In the genomic region with DNA sequence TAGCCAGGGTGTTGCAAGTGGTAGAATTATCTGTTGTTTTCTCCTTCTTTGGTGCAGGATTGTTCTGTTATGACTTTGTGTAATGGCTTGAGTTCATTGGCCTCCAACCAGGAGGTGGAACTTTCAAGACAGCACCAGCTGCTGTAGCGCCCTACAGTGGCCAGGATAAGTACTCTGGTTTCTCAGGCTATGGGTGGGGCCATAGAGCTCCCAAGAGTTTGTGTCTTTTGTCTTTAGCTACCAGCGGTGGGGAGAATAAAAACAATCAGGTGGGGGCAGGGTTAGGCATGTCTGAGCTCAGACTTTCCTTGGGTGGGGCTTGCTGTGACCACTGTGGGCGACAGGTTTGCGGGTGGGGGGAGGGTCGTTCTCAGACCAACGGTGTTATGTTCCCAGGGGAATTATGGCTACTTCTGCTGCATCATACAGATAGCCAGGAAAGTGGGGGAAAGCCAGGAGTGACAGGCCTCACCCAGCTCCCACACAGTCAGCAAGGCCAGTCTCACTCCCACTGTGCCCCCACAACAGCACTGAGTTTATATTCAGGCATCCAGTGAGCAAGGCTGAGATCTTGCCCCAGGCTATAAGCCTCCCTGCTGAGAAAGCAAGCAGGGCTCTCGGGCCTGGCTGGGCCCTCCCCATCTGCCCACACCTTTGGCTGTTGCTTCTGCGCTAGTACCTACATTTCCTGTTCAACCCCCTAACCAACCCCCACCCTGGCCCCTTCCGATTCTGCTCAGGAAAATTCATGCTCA, we compare ENCODE assay signal across 20 cellular contexts. TPM values are rescaled to one million over a fixed set of nuclear protein-coding genes. Genes with fewer than 3 reads are reported as not detected.
A peak's percentile ranks its signal among the peaks of the same experiment; 100 is the strongest.
DNase-seq lines count a peak whose midpoint lies in the region; ATAC-seq and TF ChIP-seq lines count a peak whose summit lies in the region.
"Had no signal": no experiment of that assay in that cellular context is flagged by ENCODE, and none has a peak within 500 bp of the region (broad histone marks: within the 10 kb centered on the region; RNA-seq: fewer than 3 reads in every experiment).

No MANE protein-coding gene starts in this region.

- H3K4me3 ChIP-seq in breast epithelium (no peak overlapping the region), upper lobe of right lung (no peak overlapping the region)
- H3K4me3 ChIP-seq: esophagus squamous epithelium, GM23248, left lung, SJSA1 had no signal

- no peak overlapping the region for H3K27ac ChIP-seq in breast epithelium
- H3K27ac ChIP-seq in upper lobe of right lung: no peak overlapping the region
- H3K27ac ChIP-seq: esophagus squamous epithelium, GM23248, left lung, SJSA1 had no signal

- CTCF ChIA-PET in MCF 10A (lab: Yijun Ruan, JAX): interaction anchor here (0.6 kb wide), 1 partner anchor 436 kb away, joined by 3 read pairs; no protein-coding TSS in a partner anchor
- CTCF ChIA-PET in WTC11 (lab: Charles Lee): interaction anchor here (0.6 to 1.6 kb wide), 11 partner anchors 11 to 617 kb away, joined by 3 to 9 read pairs (median 4); no protein-coding TSS in a partner anchor

- H3K27me3 ChIP-seq in breast epithelium (no peaks in the 10 kb centered on the region), upper lobe of right lung (no peaks in the 10 kb centered on the region)
- H3K27me3 ChIP-seq: esophagus squamous epithelium, left lung, SJSA1 had no signal

- intact Hi-C loops in MCF 10A (cut with micrococcal nuclease) (no loop called here), breast epithelium (cut with DNase I; ENCODE audit: low total_unique reads) (no loop called here), upper lobe of right lung (cut with DNase I) (no loop called here)

- no TSS peak for BruUV-seq in MCF 10A (replicated peaks; lab: Mats Ljungman, UMichigan)

- DNase-seq in MCF 10A (ENCODE audit: unreplicated experiment) (peak; percentile 47), breast epithelium (ENCODE audit: low spot score in 2 of 2) (no peak), KBM-7 (peak; percentile 75), WTC11 (ENCODE audit: low spot score) (peak; percentile 28), upper lobe of right lung (no peak), SHP77 treated with DMSO at 0.1 percent for 48 hours (lab: John Stamatoyannopoulos, UW) (no peak)
- DNase-seq in stimulated activated naive CD8-positive, alpha-beta T cell treated with anti-CD3 and anti-CD28 coated beads, Interleukin-15, Interleukin-2, amounts not matched to agents 100 U/mL and 50 U/mL, for 24 hours: no peak
- DNase-seq: C1 segment of cervical spinal cord; effector CD4-positive, alpha-beta T cell; esophagus squamous epithelium; GM23248; NCI-H187; stimulated activated CD4-positive, alpha-beta T cell treated with anti-CD3 and anti-CD28 coated beads, Interleukin-4, amount 100 ng/mL, for 24 hours had no signal

- no peak for TF ChIP-seq CTCF in MCF 10A (IDR thresholded peaks at IDR 0.05; ENCODE audit: unreplicated experiment)
- no peak for TF ChIP-seq CTCF in breast epithelium (IDR thresholded peaks at IDR 0.05)
- TF ChIP-seq CTCF in WTC11 (IDR thresholded peaks at IDR 0.05): no peak
- TF ChIP-seq CTCF in upper lobe of right lung (IDR thresholded peaks at IDR 0.05): no peak

- H3K36me3 ChIP-seq in breast epithelium: no peaks in the 10 kb centered on the region
- H3K36me3 ChIP-seq in upper lobe of right lung: no peaks in the 10 kb centered on the region
- H3K36me3 ChIP-seq: left lung, SJSA1 had no signal

- H3K36me3 Mint-ChIP-seq in MCF 10A (ENCODE audit: insufficient read depth, unreplicated experiment) (no peaks in the 10 kb centered on the region), WTC11 (peaks cover 6% of the 10 kb centered on the region; the same call in 1 of the 2 replicates)

- H3K27me3 Mint-ChIP-seq in MCF 10A (ENCODE audit: insufficient read depth, unreplicated experiment): no peaks in the 10 kb centered on the region
- H3K27me3 Mint-ChIP-seq in WTC11 (ENCODE audit: low read depth): no peaks in the 10 kb centered on the region
- H3K27me3 Mint-ChIP-seq: progenitor cell of endocrine pancreas had no signal

- no peaks in the 10 kb centered on the region for H3K9me3 Mint-ChIP-seq in MCF 10A (ENCODE audit: unreplicated experiment)
- peaks cover 18% of the 10 kb centered on the region for H3K9me3 Mint-ChIP-seq in WTC11
- H3K9me3 Mint-ChIP-seq: activated naive CD4-positive, alpha-beta T cell treated with anti-CD3 and anti-CD28 coated beads, Interleukin-2, amount 50 U/mL, for 72 hours; activated T-helper 1 cell treated with anti-CD3 and anti-CD28 coated beads, Interleukin-12 subunit alpha, Interleukin-12 subunit beta, Interleukin-2, Interleukin-4 antibody, amounts not matched to agents 30 ng/mL and 10 ng/mL and 1 ng/mL, durations not matched to agents 14 hours and 24 hours and 36 hours had no signal

- in situ Hi-C loops in KBM-7 (cut with MboI; ENCODE audit: low pct_unique_long_range_greater_than_20kb, low sequenced_read_pairs): no loop called here

- H3K4me1 ChIP-seq in breast epithelium (no peaks in the 10 kb centered on the region), upper lobe of right lung (no peaks in the 10 kb centered on the region)
- H3K4me1 ChIP-seq: esophagus squamous epithelium, left lung, SJSA1 had no signal

- H3K4me1 Mint-ChIP-seq in MCF 10A (ENCODE audit: insufficient read depth, unreplicated experiment): no peaks in the 10 kb centered on the region
- peaks cover 12% of the 10 kb centered on the region for H3K4me1 Mint-ChIP-seq in WTC11

- H3K9me3 ChIP-seq in breast epithelium (no peaks in the 10 kb centered on the region), upper lobe of right lung (no peaks in the 10 kb centered on the region)
- H3K9me3 ChIP-seq: esophagus squamous epithelium, SJSA1 had no signal

- H3K4me3 Mint-ChIP-seq in MCF 10A (ENCODE audit: unreplicated experiment) (no peak overlapping the region), WTC11 (no peak overlapping the region)
- H3K4me3 Mint-ChIP-seq: activated T-helper 1 cell treated with anti-CD3 and anti-CD28 coated beads, Interleukin-12 subunit alpha, Interleukin-12 subunit beta, Interleukin-2, Interleukin-4 antibody, amounts not matched to agents 30 ng/mL and 10 ng/mL and 1 ng/mL, durations not matched to agents 14 hours and 24 hours and 36 hours had no signal

- no peak overlapping the region for H3K27ac Mint-ChIP-seq in MCF 10A (ENCODE audit: low read depth, unreplicated experiment)
- no peak overlapping the region for H3K27ac Mint-ChIP-seq in WTC11
- H3K27ac Mint-ChIP-seq: activated naive CD4-positive, alpha-beta T cell treated with anti-CD3 and anti-CD28 coated beads, Interleukin-2, amount 50 U/mL, for 72 hours; activated T-helper 1 cell treated with anti-CD3 and anti-CD28 coated beads, Interleukin-12 subunit alpha, Interleukin-12 subunit beta, Interleukin-2, Interleukin-4 antibody, amounts not matched to agents 30 ng/mL and 10 ng/mL and 1 ng/mL, durations not matched to agents 14 hours and 24 hours and 36 hours; progenitor cell of endocrine pancreas had no signal

- POLR2A ChIA-PET in MCF 10A (lab: Yijun Ruan, JAX) (no interaction called here), WTC11 (lab: Charles Lee) (no interaction called here)

- ATAC-seq in WTC11 (peak; percentile 93), upper lobe of right lung (no peak), GM18868 (IDR thresholded peaks at IDR 0.05; ENCODE audit: unreplicated experiment) (no peak)
- ATAC-seq in stimulated activated naive CD8-positive, alpha-beta T cell treated with anti-CD3 and anti-CD28 coated beads, Interleukin-15, Interleukin-2, amounts not matched to agents 100 U/mL and 50 U/mL, for 24 hours: no peak
- ATAC-seq: activated CD4-positive, CD25-positive, alpha-beta regulatory T cell treated with anti-CD3 and anti-CD28 coated beads, Interleukin-2, amount 50 U/mL, for 24 hours; activated naive CD4-positive, alpha-beta T cell treated with anti-CD3 and anti-CD28 coated beads, Interleukin-2, amount 50 U/mL, for 72 hours; left lung had no signal

- no peak for TF ChIP-seq POLR2A in breast epithelium (IDR thresholded peaks at IDR 0.05)

TF ChIP-seq in WTC11, 78 proteins besides CTCF, POLR2A, EP300 and RAD21 (continues in another document):
- TF ChIP-seq, protein P1, sequence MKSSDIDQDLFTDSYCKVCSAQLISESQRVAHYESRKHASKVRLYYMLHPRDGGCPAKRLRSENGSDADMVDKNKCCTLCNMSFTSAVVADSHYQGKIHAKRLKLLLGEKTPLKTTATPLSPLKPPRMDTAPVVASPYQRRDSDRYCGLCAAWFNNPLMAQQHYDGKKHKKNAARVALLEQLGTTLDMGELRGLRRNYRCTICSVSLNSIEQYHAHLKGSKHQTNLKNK (CRISPR knock-in tag; IDR thresholded peaks at IDR 0.05): no peak
- TF ChIP-seq, protein P2, sequence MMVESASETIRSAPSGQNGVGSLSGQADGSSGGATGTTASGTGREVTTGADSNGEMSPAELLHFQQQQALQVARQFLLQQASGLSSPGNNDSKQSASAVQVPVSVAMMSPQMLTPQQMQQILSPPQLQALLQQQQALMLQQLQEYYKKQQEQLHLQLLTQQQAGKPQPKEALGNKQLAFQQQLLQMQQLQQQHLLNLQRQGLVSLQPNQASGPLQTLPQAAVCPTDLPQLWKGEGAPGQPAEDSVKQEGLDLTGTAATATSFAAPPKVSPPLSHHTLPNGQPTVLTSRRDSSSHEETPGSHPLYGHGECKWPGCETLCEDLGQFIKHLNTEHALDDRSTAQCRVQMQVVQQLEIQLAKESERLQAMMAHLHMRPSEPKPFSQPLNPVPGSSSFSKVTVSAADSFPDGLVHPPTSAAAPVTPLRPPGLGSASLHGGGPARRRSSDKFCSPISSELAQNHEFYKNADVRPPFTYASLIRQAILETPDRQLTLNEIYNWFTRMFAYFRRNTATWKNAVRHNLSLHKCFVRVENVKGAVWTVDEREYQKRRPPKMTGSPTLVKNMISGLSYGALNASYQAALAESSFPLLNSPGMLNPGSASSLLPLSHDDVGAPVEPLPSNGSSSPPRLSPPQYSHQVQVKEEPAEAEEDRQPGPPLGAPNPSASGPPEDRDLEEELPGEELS (CRISPR knock-in tag; IDR thresholded peaks at IDR 0.05): no peak
- TF ChIP-seq, protein P3, sequence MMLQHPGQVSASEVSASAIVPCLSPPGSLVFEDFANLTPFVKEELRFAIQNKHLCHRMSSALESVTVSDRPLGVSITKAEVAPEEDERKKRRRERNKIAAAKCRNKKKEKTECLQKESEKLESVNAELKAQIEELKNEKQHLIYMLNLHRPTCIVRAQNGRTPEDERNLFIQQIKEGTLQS (CRISPR knock-in tag; conservative IDR thresholded peaks at IDR 0.05): no peak
- TF ChIP-seq ATF1 (CRISPR knock-in tag; IDR thresholded peaks at IDR 0.05) (no peak), ELF4 (CRISPR knock-in tag; IDR thresholded peaks at IDR 0.05; ENCODE audit: low read depth) (no peak)
- TF ChIP-seq, protein P4, sequence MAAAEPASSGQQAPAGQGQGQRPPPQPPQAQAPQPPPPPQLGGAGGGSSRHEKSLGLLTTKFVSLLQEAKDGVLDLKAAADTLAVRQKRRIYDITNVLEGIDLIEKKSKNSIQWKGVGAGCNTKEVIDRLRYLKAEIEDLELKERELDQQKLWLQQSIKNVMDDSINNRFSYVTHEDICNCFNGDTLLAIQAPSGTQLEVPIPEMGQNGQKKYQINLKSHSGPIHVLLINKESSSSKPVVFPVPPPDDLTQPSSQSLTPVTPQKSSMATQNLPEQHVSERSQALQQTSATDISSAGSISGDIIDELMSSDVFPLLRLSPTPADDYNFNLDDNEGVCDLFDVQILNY (CRISPR knock-in tag; IDR thresholded peaks at IDR 0.05): no peak

RNA-seq across cellular contexts. Expression of a gene that starts 15.4 kb away (rescaled TPM):
- 18.3 and 24.7 TPM in 2 replicates for total RNA-seq in MCF 10A (2022)
- total RNA-seq in breast epithelium: 10 to 100 TPM; 13.6 to 49.5 (median 16.1) TPM
- total RNA-seq in WTC11 (2021): 0.14 TPM in 1 of 3 replicates, not detected in the others
- total RNA-seq in upper lobe of right lung: 9.2 TPM

Comparison
In these comparisons a context has a peak if more than half of its experiments do, and no peak if none do; other contexts are left out.
1. DNase-seq: peak in MCF 10A (single experiment), KBM-7 (single experiment) and WTC11 (single experiment); none in breast epithelium (0 of 2), upper lobe of right lung (single experiment), stimulated activated naive CD8-positive, alpha-beta T cell treated with anti-CD3 and anti-CD28 coated beads, Interleukin-15, Interleukin-2, amounts not matched to agents 100 U/mL and 50 U/mL, for 24 hours (single experiment) and SHP77 treated with DMSO at 0.1 percent for 48 hours (single experiment).